In the genomic region with DNA sequence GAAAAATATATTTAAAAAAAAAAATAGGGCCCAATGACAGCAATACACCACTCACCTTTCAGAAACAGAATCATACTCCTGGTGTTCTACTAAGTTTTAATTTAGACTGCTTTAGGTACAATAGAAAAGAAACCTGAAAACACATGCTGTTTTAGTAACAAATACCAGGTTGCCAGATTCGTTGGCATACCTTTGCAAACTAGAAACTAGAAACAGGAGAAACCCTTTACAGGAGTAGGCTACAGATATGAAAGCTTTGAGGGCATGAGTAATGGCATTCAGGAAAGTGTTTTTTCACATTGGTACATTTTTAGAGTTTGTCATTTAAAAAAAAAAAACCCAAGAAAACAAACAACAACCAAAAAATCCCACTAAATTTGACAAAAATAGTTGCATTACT, we compare ENCODE assay signal across 20 cellular contexts. TPM values are rescaled to one million over a fixed set of nuclear protein-coding genes. Genes with fewer than 3 reads are reported as not detected.
DNase-seq lines count a peak whose midpoint lies in the region; TF ChIP-seq lines count a peak whose summit lies in the region.
"Had no signal": no experiment of that assay in that cellular context is flagged by ENCODE, and none has a peak within 500 bp of the region (broad histone marks: within the 10 kb centered on the region; RNA-seq: fewer than 3 reads in every experiment).

No MANE protein-coding gene starts in this region.

- peaks cover 30% of the 10 kb centered on the region for H3K36me3 Mint-ChIP-seq in Calu3 (ENCODE audit: insufficient read depth, unreplicated experiment)
- H3K36me3 Mint-ChIP-seq in activated T-helper 2 cell treated with anti-CD3 and anti-CD28 coated beads, Interferon-gamma antibody, Interleukin-2, Interleukin-4, amounts not matched to agents 10 μg/mL and 5 μg/mL and 100 μg/mL, durations not matched to agents 14 hours and 24 hours and 36 hours (ENCODE audit: low read depth) = peaks cover 3% of the 10 kb centered on the region
- H3K36me3 Mint-ChIP-seq: CD8-positive, alpha-beta T cell had no signal

- TF ChIP-seq CTCF in Calu3 (IDR thresholded peaks at IDR 0.05; ENCODE audit: unreplicated experiment) = no peak
- no peak for TF ChIP-seq CTCF in brain microvascular endothelial cell (IDR thresholded peaks at IDR 0.05; ENCODE audit: low read depth, low read length, missing control alignments)
- TF ChIP-seq CTCF in osteoblast (IDR thresholded peaks at IDR 0.05; ENCODE audit: extremely low read depth, low read depth, low read length) = no peak

- H3K4me3 Mint-ChIP-seq in Calu3 (ENCODE audit: low read depth, unreplicated experiment) = no peak overlapping the region
- H3K4me3 Mint-ChIP-seq in activated T-helper 2 cell treated with anti-CD3 and anti-CD28 coated beads, Interferon-gamma antibody, Interleukin-2, Interleukin-4, amounts not matched to agents 10 μg/mL and 5 μg/mL and 100 μg/mL, durations not matched to agents 14 hours and 24 hours and 36 hours (ENCODE audit: low read depth) = no peak overlapping the region
- H3K4me3 Mint-ChIP-seq: CD8-positive, alpha-beta T cell; neural crest cell had no signal

- no peak overlapping the region for H3K27ac Mint-ChIP-seq in Calu3 (ENCODE audit: unreplicated experiment)
- H3K27ac Mint-ChIP-seq in activated T-helper 2 cell treated with anti-CD3 and anti-CD28 coated beads, Interferon-gamma antibody, Interleukin-2, Interleukin-4, amounts not matched to agents 10 μg/mL and 5 μg/mL and 100 μg/mL, durations not matched to agents 14 hours and 24 hours and 36 hours = no peak overlapping the region
- H3K27ac Mint-ChIP-seq: CD8-positive, alpha-beta T cell had no signal

- H3K36me3 ChIP-seq in brain microvascular endothelial cell (replicated peaks) (peaks cover 18% of the 10 kb centered on the region), osteoblast (ENCODE audit: insufficient read depth, low read length) (peaks cover 8% of the 10 kb centered on the region)
- H3K36me3 ChIP-seq: upper lobe of right lung had no signal

- peaks cover 38% of the 10 kb centered on the region for H3K4me1 ChIP-seq in osteoblast (ENCODE audit: insufficient read depth, low read length)

- H3K27ac ChIP-seq in brain microvascular endothelial cell = no peak overlapping the region
- H3K27ac ChIP-seq in osteoblast (ENCODE audit: low read depth, low read length) = peak overlapping the region; percentile 70
- H3K27ac ChIP-seq: upper lobe of right lung had no signal

- DNase-seq in Calu3 (no peak), LHCN-M2 (ENCODE audit: low read depth) (peak; percentile 21), brain microvascular endothelial cell (no peak), osteoblast (ENCODE audit: insufficient read length, low spot score, missing footprints) (no peak), NCI-H82 (lab: John Stamatoyannopoulos, UW) (no peak), NCI-H128 (lab: John Stamatoyannopoulos, UW; ENCODE audit: unreplicated experiment) (no peak), superior temporal gyrus (ENCODE audit: extremely low spot score) (no peak)
- DNase-seq in activated T-helper 2 cell treated with anti-CD3 and anti-CD28 coated beads, Interferon-gamma antibody, Interleukin-2, Interleukin-4, amounts not matched to agents 10 μg/mL and 5 μg/mL and 100 μg/mL, durations not matched to agents 14 hours and 24 hours and 36 hours (ENCODE audit: low spot score) = no peak
- DNase-seq: activated CD4-positive, alpha-beta T cell treated with anti-CD3 and anti-CD28 coated beads for 48 hours; activated gamma-delta T cell treated with Interleukin-2 at 50 U/mL for 16 hours; amygdala; CD8-positive, alpha-beta T cell; NCI-H1092; NK-92 treated with Interleukin-12 subunit alpha and Interleukin-12 subunit beta, amount 100 ng/mL, for 24 hours; retina; RPMI8226; stimulated activated naive CD4-positive, alpha-beta T cell treated with Interleukin-2 at 50 U/mL for 16 hours; upper lobe of right lung had no signal

- H3K4me1 Mint-ChIP-seq in Calu3 (ENCODE audit: low read depth, unreplicated experiment) = peaks cover 12% of the 10 kb centered on the region
- peaks cover 25% of the 10 kb centered on the region for H3K4me1 Mint-ChIP-seq in activated T-helper 2 cell treated with anti-CD3 and anti-CD28 coated beads, Interferon-gamma antibody, Interleukin-2, Interleukin-4, amounts not matched to agents 10 μg/mL and 5 μg/mL and 100 μg/mL, durations not matched to agents 14 hours and 24 hours and 36 hours (ENCODE audit: low read depth)

- peak overlapping the region; percentile 99 for H3K4me2 ChIP-seq in osteoblast (ENCODE audit: insufficient read depth, low read length)

- BruUV-seq in Calu3 (replicated peaks; lab: Mats Ljungman, UMichigan) = TSS peak; percentile 5

- H4K20me1 ChIP-seq in osteoblast (ENCODE audit: insufficient read depth, low read length) = peaks cover 3% of the 10 kb centered on the region

- peaks cover 80% of the 10 kb centered on the region for H3K79me2 ChIP-seq in osteoblast (ENCODE audit: insufficient read depth, low read length)

- intact Hi-C loops in Calu3 (cut with micrococcal nuclease; ENCODE audit: unreplicated experiment) = loop anchor here (5.0 kb wide), 2 partner anchors 337 to 382 kb away; a partner anchor contains a TSS
- intact Hi-C loops in activated T-helper 2 cell treated with anti-CD3 and anti-CD28 coated beads, Interferon-gamma antibody, Interleukin-2, Interleukin-4, amounts not matched to agents 10 μg/mL and 5 μg/mL and 100 μg/mL, durations not matched to agents 14 hours and 24 hours and 36 hours (cut with micrococcal nuclease) = no loop called here

- H3K27me3 Mint-ChIP-seq in Calu3 (ENCODE audit: unreplicated experiment) = peaks cover 8% of the 10 kb centered on the region
- H3K27me3 Mint-ChIP-seq in activated T-helper 2 cell treated with anti-CD3 and anti-CD28 coated beads, Interferon-gamma antibody, Interleukin-2, Interleukin-4, amounts not matched to agents 10 μg/mL and 5 μg/mL and 100 μg/mL, durations not matched to agents 14 hours and 24 hours and 36 hours (ENCODE audit: low read depth) = peaks cover 85% of the 10 kb centered on the region

- CTCF ChIA-PET in Calu3 (lab: Charles Lee) = no interaction called here

- H3K9me3 Mint-ChIP-seq in Calu3 (ENCODE audit: low read depth, unreplicated experiment) = no peaks in the 10 kb centered on the region
- H3K9me3 Mint-ChIP-seq in activated T-helper 2 cell treated with anti-CD3 and anti-CD28 coated beads, Interferon-gamma antibody, Interleukin-2, Interleukin-4, amounts not matched to agents 10 μg/mL and 5 μg/mL and 100 μg/mL, durations not matched to agents 14 hours and 24 hours and 36 hours = no peaks in the 10 kb centered on the region
- H3K9me3 Mint-ChIP-seq: CD8-positive, alpha-beta T cell; neural crest cell had no signal

- H3K4me3 ChIP-seq in brain microvascular endothelial cell (ENCODE audit: low read depth, low read length) (peak overlapping the region; percentile 9), osteoblast (ENCODE audit: insufficient read depth, low read length) (peak overlapping the region; percentile 92)
- H3K4me3 ChIP-seq: HAP-1, upper lobe of right lung had no signal

- H3K27me3 ChIP-seq in brain microvascular endothelial cell (replicated peaks) = no peaks in the 10 kb centered on the region
- H3K27me3 ChIP-seq in osteoblast (ENCODE audit: insufficient read depth, low read length) = no peaks in the 10 kb centered on the region

- H2AFZ ChIP-seq in osteoblast (ENCODE audit: low read length) = no peak overlapping the region

- in situ Hi-C loops in brain microvascular endothelial cell (cut with HindIII; ENCODE audit: low pct_ligation_motif_present, low sequenced_read_pairs) = loop anchor here (25.0 kb wide), 2 partner anchors 392 to 592 kb away; no protein-coding TSS in a partner anchor

- H3K9me3 ChIP-seq in osteoblast (ENCODE audit: low read depth, low read length) = no peaks in the 10 kb centered on the region
- H3K9me3 ChIP-seq: HAP-1, upper lobe of right lung had no signal

RNA-seq across cellular contexts. Expression of a gene that starts 4.1 kb away (rescaled TPM):
- 4.6 and 6.7 TPM in 2 replicates for total RNA-seq in Calu3 (2022)
- 156 and 183 TPM in 2 replicates for total RNA-seq in LHCN-M2 (2014; rRNA removed)
- 68.4 TPM for polyA plus RNA-seq in LHCN-M2 (2012)
- 18.1 and 21.5 TPM in 2 replicates for total RNA-seq in osteoblast
- 0.30 and 0.48 TPM in 2 replicates for total RNA-seq in activated T-helper 2 cell treated with anti-CD3 and anti-CD28 coated beads, Interferon-gamma antibody, Interleukin-2, Interleukin-4, amounts not matched to agents 10 μg/mL and 5 μg/mL and 100 μg/mL, durations not matched to agents 14 hours and 24 hours and 36 hours
- total RNA-seq: CD8-positive, alpha-beta T cell had no signal
